In genomic region chr10:128056303-128057050, GRCh38 we compare ENCODE assay signal across 1 cellular context.
TF ChIP-seq lines count a peak whose summit lies in the region.

No MANE protein-coding gene starts in this region.

TF ChIP-seq in IMR-90, 13 proteins besides CTCF, POLR2A, EP300 and RAD21 (continued from another document):
- TF ChIP-seq FOS (IDR thresholded peaks at IDR 0.05; ENCODE audit: low read depth, low read length) (no peak), CEBPB (IDR thresholded peaks at IDR 0.05; ENCODE audit: low read depth, low read length) (no peak), RCOR1 (IDR thresholded peaks at IDR 0.05; ENCODE audit: insufficient replicate concordance, low read length) (no peak), MAZ (IDR thresholded peaks at IDR 0.05; ENCODE audit: borderline replicate concordance, low read depth, low read length) (no peak)
